Comparison of ENCODE assay signal across 8 cellular contexts in genomic region chr1:223811634-223812101, GRCh38. TPM values are rescaled to one million over a fixed set of nuclear protein-coding genes. Genes with fewer than 3 reads are reported as not detected.
A peak's percentile ranks its signal among the peaks of the same experiment; 100 is the strongest.
DNase-seq lines count a peak whose midpoint lies in the region; ATAC-seq and TF ChIP-seq lines count a peak whose summit lies in the region.

No MANE protein-coding gene starts in this region.

- no peak overlapping the region for H2BK120ac ChIP-seq in mesendoderm (ENCODE audit: low read depth, low read length)

- peaks cover 21% of the 10 kb centered on the region for H3K36me3 Mint-ChIP-seq in natural killer cell
- peaks cover 27% of the 10 kb centered on the region for H3K36me3 Mint-ChIP-seq in natural killer cell treated with Interleukin-12 subunit alpha and Interleukin-12 subunit beta and Interleukin-15 and Interleukin-18, amount 100 ng/mL, for 72 hours

- peaks cover 11% of the 10 kb centered on the region for H3K4me1 ChIP-seq in mesendoderm (ENCODE audit: control insufficient read depth, low read depth, low read length)

- H3K4me3 ChIP-seq in choroid plexus epithelial cell (ENCODE audit: low read depth, low read length) (no peak overlapping the region), mesendoderm (ENCODE audit: low read length) (no peak overlapping the region)

- no peak overlapping the region for H2BK5ac ChIP-seq in mesendoderm (ENCODE audit: low read length)

- intact Hi-C loops in natural killer cell (cut with micrococcal nuclease), result loop anchor here (2.0 to 5.0 kb wide), 2 partner anchors 191 to 239 kb away; no protein-coding TSS in a partner anchor

- ATAC-seq in natural killer cell, result peak; percentile 64 to 69 (median 66)
- no peak for ATAC-seq in natural killer cell treated with Interleukin-12 subunit alpha and Interleukin-12 subunit beta and Interleukin-15 and Interleukin-18, amount 100 ng/mL, for 72 hours

- no peaks in the 10 kb centered on the region for H3K27me3 Mint-ChIP-seq in natural killer cell (ENCODE audit: low read depth in 2 of 2)
- no peaks in the 10 kb centered on the region for H3K27me3 Mint-ChIP-seq in natural killer cell treated with Interleukin-12 subunit alpha and Interleukin-12 subunit beta and Interleukin-15 and Interleukin-18, amount 100 ng/mL, for 72 hours

- H3K27ac Mint-ChIP-seq in natural killer cell, result peak overlapping the region in 1 of 2 donors; percentile 23
- no peak overlapping the region for H3K27ac Mint-ChIP-seq in natural killer cell treated with Interleukin-12 subunit alpha and Interleukin-12 subunit beta and Interleukin-15 and Interleukin-18, amount 100 ng/mL, for 72 hours

- no peak for DNase-seq in natural killer cell
- DNase-seq in natural killer cell treated with Interleukin-12 subunit alpha and Interleukin-12 subunit beta and Interleukin-15 and Interleukin-18, amount 100 ng/mL, for 72 hours (ENCODE audit: low spot score), result no peak
- peak; percentile 56 for DNase-seq in NCI-H460 (ENCODE audit: extremely low read depth, low read depth)
- peak; percentile 72 for DNase-seq in choroid plexus epithelial cell (ENCODE audit: low read depth)
- DNase-seq in mesendoderm, result peak; percentile 45
- no peak for DNase-seq in NK-92 treated with Interleukin-12 subunit alpha and Interleukin-12 subunit beta, amount 100 ng/mL, for 24 hours (lab: John Stamatoyannopoulos, UW)
- DNase-seq in 8988T, result no peak
- DNase-seq in NCI-H774 (lab: John Stamatoyannopoulos, UW), result no peak

- H3K9ac ChIP-seq in mesendoderm (ENCODE audit: low read length), result no peak overlapping the region

- TF ChIP-seq CTCF in natural killer cell (IDR thresholded peaks at IDR 0.05) (peak; percentile 32), choroid plexus epithelial cell (conservative IDR thresholded peaks at IDR 0.05; ENCODE audit: low read depth, low read length) (peak; percentile 58)

- no CpG with 5 or more reads among the region's 3 CpGs for WGBS in mesendoderm (ENCODE audit: extremely low coverage, insufficient coverage, low lambda C conversion rate)

- no peak overlapping the region for H2BK15ac ChIP-seq in mesendoderm (replicated peaks; ENCODE audit: low read depth)

- no peak overlapping the region for H3K4me3 Mint-ChIP-seq in natural killer cell
- H3K4me3 Mint-ChIP-seq in natural killer cell treated with Interleukin-12 subunit alpha and Interleukin-12 subunit beta and Interleukin-15 and Interleukin-18, amount 100 ng/mL, for 72 hours, result no peak overlapping the region

- H4K5ac ChIP-seq in mesendoderm (ENCODE audit: low read length), result no peak overlapping the region

- H3K4me2 ChIP-seq in mesendoderm (ENCODE audit: low read length), result no peak overlapping the region

- no peak overlapping the region for H4K8ac ChIP-seq in mesendoderm (ENCODE audit: low read depth, low read length)

- peaks cover 13% of the 10 kb centered on the region for H3K79me1 ChIP-seq in mesendoderm (ENCODE audit: low read length)

- no peaks in the 10 kb centered on the region for H3K36me3 ChIP-seq in mesendoderm (ENCODE audit: control insufficient read depth, insufficient read depth, low read length)

- H3K27me3 ChIP-seq in mesendoderm (ENCODE audit: insufficient read depth, low read length, poor library complexity), result no peaks in the 10 kb centered on the region

- H3K79me2 ChIP-seq in mesendoderm (ENCODE audit: control insufficient read depth, insufficient read depth, low read length), result peaks cover 8% of the 10 kb centered on the region

- H2AK5ac ChIP-seq in mesendoderm (ENCODE audit: low read length), result no peak overlapping the region

- no peak overlapping the region for H3K27ac ChIP-seq in mesendoderm (ENCODE audit: low read depth, low read length)

- no peak overlapping the region for H3K23ac ChIP-seq in mesendoderm (ENCODE audit: low read length)

- H3K4ac ChIP-seq in mesendoderm (ENCODE audit: low read depth, low read length), result no peak overlapping the region

- no peak overlapping the region for H3K18ac ChIP-seq in mesendoderm (ENCODE audit: low read length)

- H3K4me1 Mint-ChIP-seq in natural killer cell, result peaks cover 21 to 23% of the 10 kb centered on the region in 2 donors
- H3K4me1 Mint-ChIP-seq in natural killer cell treated with Interleukin-12 subunit alpha and Interleukin-12 subunit beta and Interleukin-15 and Interleukin-18, amount 100 ng/mL, for 72 hours (ENCODE audit: low read depth in 2 of 2), result peaks cover 22 to 26% of the 10 kb centered on the region in 2 donors

- H3K56ac ChIP-seq in mesendoderm (ENCODE audit: low read length), result no peak overlapping the region

- no peaks in the 10 kb centered on the region for H3K9me3 Mint-ChIP-seq in natural killer cell
- no peaks in the 10 kb centered on the region for H3K9me3 Mint-ChIP-seq in natural killer cell treated with Interleukin-12 subunit alpha and Interleukin-12 subunit beta and Interleukin-15 and Interleukin-18, amount 100 ng/mL, for 72 hours

RNA-seq across cellular contexts. Expression of gene TP53BP2, which starts 34.1 kb away (rescaled TPM):
- total RNA-seq in natural killer cell, result 10 to 100 TPM; 69.7 to 93.7 (median 78.8) TPM
- 100 to 1,000 TPM; 122 to 174 TPM for total RNA-seq in natural killer cell treated with Interleukin-12 subunit alpha and Interleukin-12 subunit beta and Interleukin-15 and Interleukin-18, amount 100 ng/mL, for 72 hours
- total RNA-seq in NCI-H460 (2014; rRNA removed; shearing (Covaris generic)), result 27.0 and 27.2 TPM in 2 replicates
- polyA plus RNA-seq in NCI-H460 (2014; cell fraction: nucleus; rRNA removed), result 15.1 and 18.2 TPM in 2 replicates
- polyA plus RNA-seq in mesendoderm (2013, experiment 1 of 2), result 30.2 TPM
- polyA plus RNA-seq in mesendoderm (2013, experiment 2 of 2), result 28.5 TPM

Comparison
In these comparisons a context has a peak if more than half of its experiments do, and no peak if none do; other contexts are left out.
1. ATAC-seq: peak in natural killer cell (3 of 3); none in natural killer cell treated with Interleukin-12 subunit alpha and Interleukin-12 subunit beta and Interleukin-15 and Interleukin-18, amount 100 ng/mL, for 72 hours (0 of 2).
2. DNase-seq: peak in NCI-H460 (single experiment), choroid plexus epithelial cell (single experiment) and mesendoderm (single experiment); none in natural killer cell (single experiment), natural killer cell treated with Interleukin-12 subunit alpha and Interleukin-12 subunit beta and Interleukin-15 and Interleukin-18, amount 100 ng/mL, for 72 hours (single experiment), NK-92 treated with Interleukin-12 subunit alpha and Interleukin-12 subunit beta, amount 100 ng/mL, for 24 hours (single experiment), 8988T (single experiment) and NCI-H774 (single experiment).